Comparison of ENCODE assay signal across 12 cellular contexts in the genomic region with DNA sequence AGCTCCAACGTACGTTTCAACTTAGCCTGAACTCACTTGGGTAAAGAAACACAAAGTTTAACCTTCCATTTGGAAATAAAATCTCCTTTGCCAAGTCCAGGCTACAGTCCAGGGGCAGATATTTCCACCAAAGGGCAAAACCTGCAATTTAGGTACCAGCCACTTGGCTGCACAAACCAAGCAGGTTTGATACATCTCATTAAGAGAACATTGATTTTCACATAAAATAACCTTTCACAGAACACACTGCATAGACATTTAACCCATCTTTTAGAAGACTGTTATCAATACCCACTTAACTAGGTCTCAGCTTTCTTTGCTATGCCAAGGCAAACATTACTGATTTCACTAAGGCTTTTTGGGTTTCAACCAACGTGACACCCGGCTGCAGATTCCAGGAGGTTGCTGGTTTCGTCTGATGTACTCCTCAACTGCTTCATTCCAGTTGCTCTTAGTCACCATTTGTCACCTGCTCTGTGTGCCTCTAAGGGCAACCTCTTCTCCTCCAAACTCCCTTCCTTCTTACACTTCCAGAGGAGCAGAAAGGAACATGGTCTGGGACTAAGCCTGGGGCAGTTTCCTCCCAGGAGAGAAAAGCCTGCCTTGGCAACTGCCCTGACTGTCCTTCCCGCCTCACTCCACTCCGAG.
A peak's percentile ranks its signal among the peaks of the same experiment; 100 is the strongest.
DNase-seq lines count a peak whose midpoint lies in the region; ATAC-seq, FAIRE-seq and TF ChIP-seq lines count a peak whose summit lies in the region.
"Had no signal": no experiment of that assay in that cellular context is flagged by ENCODE, and none has a peak within 500 bp of the region (broad histone marks: within the 10 kb centered on the region; RNA-seq: fewer than 3 reads in every experiment).

No MANE protein-coding gene starts in this region.

- TF ChIP-seq CTCF in LNCAP (IDR thresholded peaks at IDR 0.05) (peak; percentile 32; the same call in 1 of the 2 replicates), bronchial epithelial cell (IDR thresholded peaks at IDR 0.05; ENCODE audit: insufficient read depth, low read length, severe bottlenecking) (peak; percentile 4), Caco-2 (IDR thresholded peaks at IDR 0.05; ENCODE audit: insufficient read depth in 1 of 2, low read depth in 1 of 2, low read length in 1 of 2, severe bottlenecking in 1 of 2, unreplicated experiment in 1 of 2) (peak in 1 of 2 experiments; percentile 9)

- POLR2A ChIA-PET in Caco-2 (lab: Charles Lee) = no interaction called here

- no peaks in the 10 kb centered on the region for H3K4me1 ChIP-seq in mesendoderm (ENCODE audit: control insufficient read depth, low read depth, low read length)
- H3K4me1 ChIP-seq in Caco-2 = peaks cover 13% of the 10 kb centered on the region; the same call in 1 of the 2 replicates

- no peaks in the 10 kb centered on the region for H3K27me3 ChIP-seq in bronchial epithelial cell (ENCODE audit: control insufficient read depth, insufficient read depth, low read length)
- H3K27me3 ChIP-seq in mesendoderm (ENCODE audit: insufficient read depth, low read length, poor library complexity) = no peaks in the 10 kb centered on the region
- no peaks in the 10 kb centered on the region for H3K27me3 ChIP-seq in Caco-2 (replicated peaks; ENCODE audit: control insufficient read depth, insufficient read depth, low read length)

- H2BK15ac ChIP-seq in mesendoderm (replicated peaks; ENCODE audit: low read depth) = no peak overlapping the region

- H3K4me1 Mint-ChIP-seq in Caco-2 (ENCODE audit: low read depth, unreplicated experiment) = peaks cover 20% of the 10 kb centered on the region

- no peaks in the 10 kb centered on the region for H3K27me3 Mint-ChIP-seq in Caco-2 (ENCODE audit: insufficient read depth, unreplicated experiment)

- H3K4me3 ChIP-seq in bronchial epithelial cell (ENCODE audit: low read depth, low read length) = no peak overlapping the region
- H3K4me3 ChIP-seq in mesendoderm (ENCODE audit: low read length) = no peak overlapping the region
- H3K4me3 ChIP-seq in Caco-2 (ENCODE audit: low read depth, low read length) = no peak overlapping the region
- H3K4me3 ChIP-seq: mucosa of descending colon had no signal

- no peak overlapping the region for H3K4me2 ChIP-seq in mesendoderm (ENCODE audit: low read length)

- no peak overlapping the region for H2BK120ac ChIP-seq in mesendoderm (ENCODE audit: low read depth, low read length)

- H3K36me3 ChIP-seq in bronchial epithelial cell (ENCODE audit: control insufficient read depth, insufficient read depth, low read length) (peaks cover 8% of the 10 kb centered on the region), mesendoderm (ENCODE audit: control insufficient read depth, insufficient read depth, low read length) (no peaks in the 10 kb centered on the region), Caco-2 (ENCODE audit: control insufficient read depth, insufficient read depth, low read length) (no peaks in the 10 kb centered on the region; the same call in 1 of the 2 replicates)

- peak overlapping the region; percentile 17 for H3K27ac ChIP-seq in mesendoderm (ENCODE audit: low read depth, low read length)

- intact Hi-C loops in Caco-2 (cut with micrococcal nuclease; ENCODE audit: unreplicated experiment) = no loop called here

- peak; percentile 89 for FAIRE-seq in bronchial epithelial cell (lab: Jason Lieb, UNC)

- WGBS in mesendoderm (ENCODE audit: extremely low coverage, insufficient coverage, low lambda C conversion rate) = no CpG with 5 or more reads among the region's 7 CpGs

- H3K79me2 ChIP-seq in mesendoderm (ENCODE audit: control insufficient read depth, insufficient read depth, low read length) = no peaks in the 10 kb centered on the region

- H3K27ac Mint-ChIP-seq in Caco-2 (ENCODE audit: unreplicated experiment) = no peak overlapping the region
- H3K27ac Mint-ChIP-seq: activated T-cell treated with anti-CD3 and anti-CD28 coated beads, Interleukin-2, amount 50 U/mL, for 72 hours; effector memory CD8-positive, alpha-beta T cell; T-helper 17 cell had no signal

- H3K23ac ChIP-seq in mesendoderm (ENCODE audit: low read length) = no peak overlapping the region

- H3K36me3 Mint-ChIP-seq in Caco-2 (ENCODE audit: insufficient read depth, unreplicated experiment) = no peaks in the 10 kb centered on the region

- no peak overlapping the region for H2AK5ac ChIP-seq in mesendoderm (ENCODE audit: low read length)

- no peak for ATAC-seq in GM18907 (IDR thresholded peaks at IDR 0.05; ENCODE audit: unreplicated experiment)
- ATAC-seq in HG02840 (IDR thresholded peaks at IDR 0.05; ENCODE audit: low FRiP score, unreplicated experiment) = no peak
- ATAC-seq: activated T-cell treated with anti-CD3 and anti-CD28 coated beads, Interleukin-2, amount 50 U/mL, for 72 hours; effector memory CD8-positive, alpha-beta T cell; mucosa of descending colon; T-helper 17 cell had no signal

- no peaks in the 10 kb centered on the region for H3K9me3 Mint-ChIP-seq in Caco-2 (ENCODE audit: unreplicated experiment)
- H3K9me3 Mint-ChIP-seq: activated T-cell treated with anti-CD3 and anti-CD28 coated beads, Interleukin-2, amount 50 U/mL, for 72 hours; effector memory CD8-positive, alpha-beta T cell had no signal

- no peak overlapping the region for H3K9ac ChIP-seq in mesendoderm (ENCODE audit: low read length)

- H3K56ac ChIP-seq in mesendoderm (ENCODE audit: low read length) = no peak overlapping the region

- no peak overlapping the region for H4K8ac ChIP-seq in mesendoderm (ENCODE audit: low read depth, low read length)

- no peak overlapping the region for H3K4ac ChIP-seq in mesendoderm (ENCODE audit: low read depth, low read length)

- H3K9me3 ChIP-seq in Caco-2 = no peaks in the 10 kb centered on the region
- H3K9me3 ChIP-seq: mucosa of descending colon had no signal

- H2BK5ac ChIP-seq in mesendoderm (ENCODE audit: low read length) = no peak overlapping the region

- no TSS peak for BruUV-seq in Caco-2 (replicated peaks; lab: Mats Ljungman, UMichigan)

- no peak overlapping the region for H3K18ac ChIP-seq in mesendoderm (ENCODE audit: low read length)

- CTCF ChIA-PET in Caco-2 (lab: Charles Lee) = interaction anchor here (0.6 kb wide), 1 partner anchor 102 kb away, joined by 5 read pairs; no protein-coding TSS in a partner anchor

- no peak overlapping the region for H3K4me3 Mint-ChIP-seq in Caco-2 (ENCODE audit: unreplicated experiment)
- H3K4me3 Mint-ChIP-seq: activated T-cell treated with anti-CD3 and anti-CD28 coated beads, Interleukin-2, amount 50 U/mL, for 72 hours; effector memory CD8-positive, alpha-beta T cell; T-helper 17 cell had no signal

- H4K5ac ChIP-seq in mesendoderm (ENCODE audit: low read length) = no peak overlapping the region

- peak; percentile 58 for DNase-seq in AG08396 (ENCODE audit: low spot score)
- DNase-seq in bronchial epithelial cell (ENCODE audit: low read depth) = peak; percentile 86
- peak; percentile 79 for DNase-seq in mesendoderm
- no peak for DNase-seq in Caco-2
- no peak for DNase-seq in activated CD4-positive, alpha-beta T cell treated with anti-CD3 and anti-CD28 coated beads, Interleukin-2, amount 50 U/mL, for 1 hour
- DNase-seq: activated T-cell treated with anti-CD3 and anti-CD28 coated beads, Interleukin-2, amount 50 U/mL, for 72 hours; effector memory CD8-positive, alpha-beta T cell; mucosa of descending colon; T-helper 17 cell had no signal

- H3K79me1 ChIP-seq in mesendoderm (ENCODE audit: low read length) = no peaks in the 10 kb centered on the region

Comparison
In these comparisons a context has a peak if more than half of its experiments do, and no peak if none do; other contexts are left out.
1. DNase-seq: peak in AG08396 (single experiment), bronchial epithelial cell (single experiment) and mesendoderm (single experiment); none in Caco-2 (0 of 2) and activated CD4-positive, alpha-beta T cell treated with anti-CD3 and anti-CD28 coated beads, Interleukin-2, amount 50 U/mL, for 1 hour (single experiment).